In the genomic region with DNA sequence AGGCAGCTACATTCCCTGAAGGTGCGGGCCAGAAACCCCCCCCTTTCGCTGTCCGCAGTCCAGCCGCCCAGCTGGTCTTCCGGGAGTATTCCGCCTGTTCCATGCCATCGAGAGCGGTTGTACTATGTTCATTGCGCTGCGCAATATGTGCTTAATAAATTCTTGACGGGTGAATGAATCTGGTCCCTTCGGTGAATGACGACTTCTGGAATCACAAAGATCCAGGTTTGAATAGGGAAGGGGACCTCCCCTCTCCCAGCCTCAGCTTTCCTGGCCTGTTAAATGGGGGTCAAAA, we compare ENCODE assay signal across 1 cellular context.
TF ChIP-seq lines count a peak whose summit lies in the region.

No MANE protein-coding gene starts in this region.

TF ChIP-seq in IMR-90, 13 proteins besides CTCF, POLR2A, EP300 and RAD21 (continued from another document):
- TF ChIP-seq, protein P1, sequence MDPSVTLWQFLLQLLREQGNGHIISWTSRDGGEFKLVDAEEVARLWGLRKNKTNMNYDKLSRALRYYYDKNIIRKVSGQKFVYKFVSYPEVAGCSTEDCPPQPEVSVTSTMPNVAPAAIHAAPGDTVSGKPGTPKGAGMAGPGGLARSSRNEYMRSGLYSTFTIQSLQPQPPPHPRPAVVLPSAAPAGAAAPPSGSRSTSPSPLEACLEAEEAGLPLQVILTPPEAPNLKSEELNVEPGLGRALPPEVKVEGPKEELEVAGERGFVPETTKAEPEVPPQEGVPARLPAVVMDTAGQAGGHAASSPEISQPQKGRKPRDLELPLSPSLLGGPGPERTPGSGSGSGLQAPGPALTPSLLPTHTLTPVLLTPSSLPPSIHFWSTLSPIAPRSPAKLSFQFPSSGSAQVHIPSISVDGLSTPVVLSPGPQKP (IDR thresholded peaks at IDR 0.05; ENCODE audit: borderline replicate concordance, low read depth, low read length), result no peak
- TF ChIP-seq CEBPB (IDR thresholded peaks at IDR 0.05; ENCODE audit: low read depth, low read length), result no peak
- no peak for TF ChIP-seq BHLHE40 (IDR thresholded peaks at IDR 0.05; ENCODE audit: low read depth, low read length)
- no peak for TF ChIP-seq MAZ (IDR thresholded peaks at IDR 0.05; ENCODE audit: borderline replicate concordance, low read depth, low read length)
- TF ChIP-seq SMC3 (IDR thresholded peaks at IDR 0.05; ENCODE audit: low read depth, low read length), result no peak
- no peak for TF ChIP-seq MXI1 (IDR thresholded peaks at IDR 0.05; ENCODE audit: borderline replicate concordance, low read depth, low read length)
- no peak for TF ChIP-seq RCOR1 (IDR thresholded peaks at IDR 0.05; ENCODE audit: insufficient replicate concordance, low read length)
- TF ChIP-seq NFE2L2 (IDR thresholded peaks at IDR 0.05; ENCODE audit: low read depth, low read length), result no peak
- TF ChIP-seq CHD1 (IDR thresholded peaks at IDR 0.05; ENCODE audit: low read depth, low read length), result no peak
- TF ChIP-seq RFX5 (IDR thresholded peaks at IDR 0.05; ENCODE audit: low read depth, low read length), result no peak
